22 cellular contexts compared by ENCODE assay signal in the genomic region with DNA sequence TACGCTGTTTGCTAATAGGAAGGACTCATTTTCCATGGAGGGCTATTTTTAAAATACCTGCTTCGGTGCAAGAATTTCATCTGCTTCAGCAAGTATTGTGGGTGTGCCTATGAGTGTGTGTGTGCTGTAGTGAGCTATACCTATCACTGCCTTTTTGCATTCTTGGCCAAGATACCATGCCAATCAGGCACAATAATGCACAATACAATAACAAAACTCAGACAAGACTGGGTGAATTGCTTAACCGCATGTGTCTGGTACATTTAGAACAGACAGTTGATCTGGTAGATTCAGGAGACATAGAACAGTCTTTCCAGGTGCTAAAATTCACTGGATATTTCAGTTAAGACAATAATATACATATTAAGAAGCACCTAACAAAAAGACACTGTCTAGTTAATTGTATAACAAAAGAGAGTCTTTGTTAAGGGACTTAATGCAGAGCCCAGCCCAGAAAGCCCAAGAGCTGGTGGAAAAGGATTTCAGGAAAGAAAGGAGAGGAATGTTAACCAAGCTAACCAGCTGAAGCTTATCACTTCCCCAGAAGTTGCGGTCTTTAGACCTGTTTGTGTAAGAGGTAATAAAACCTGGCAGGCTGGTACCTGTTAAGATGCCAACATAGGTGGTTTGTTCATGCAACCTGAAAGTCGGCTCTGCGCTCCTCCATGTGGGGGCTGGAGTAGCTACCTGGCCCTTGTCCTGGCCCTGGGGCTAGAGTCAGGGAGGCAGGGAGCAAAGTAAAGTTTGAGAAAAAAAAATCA.
DNase-seq lines count a peak whose midpoint lies in the region; ATAC-seq, FAIRE-seq and TF ChIP-seq lines count a peak whose summit lies in the region.
"Had no signal": no experiment of that assay in that cellular context is flagged by ENCODE, and none has a peak within 500 bp of the region (broad histone marks: within the 10 kb centered on the region; RNA-seq: fewer than 3 reads in every experiment).

No MANE protein-coding gene starts in this region.

- H3K27me3 ChIP-seq in body of pancreas, result no peaks in the 10 kb centered on the region
- no peaks in the 10 kb centered on the region for H3K27me3 ChIP-seq in small intestine (ENCODE audit: control insufficient read depth in 2 of 2, insufficient read depth in 2 of 2, low read length in 2 of 2)

- FAIRE-seq in small intestine (lab: Jason Lieb, UNC), result no peak
- FAIRE-seq: GM18507 had no signal

- no peak overlapping the region for H3K27ac Mint-ChIP-seq in CD14-positive monocyte
- H3K27ac Mint-ChIP-seq: activated T-helper 1 cell treated with anti-CD3 and anti-CD28 coated beads, Interleukin-12 subunit alpha, Interleukin-12 subunit beta, Interleukin-2, Interleukin-4 antibody, amounts not matched to agents 30 ng/mL and 10 ng/mL and 1 ng/mL, durations not matched to agents 14 hours and 24 hours and 36 hours; mesothelial cell of epicardium; nephron progenitor cell had no signal

- H3K36me3 ChIP-seq in body of pancreas (replicated peaks in 1 of 2; ENCODE audit: insufficient read depth in 1 of 2, low read depth in 2 of 2) (no peaks in the 10 kb centered on the region), small intestine (ENCODE audit: control insufficient read depth in 2 of 2, insufficient read depth in 2 of 2, low read length in 2 of 2) (no peaks in the 10 kb centered on the region)
- H3K36me3 ChIP-seq: thoracic aorta had no signal

- H3K9me3 ChIP-seq in body of pancreas (no peaks in the 10 kb centered on the region), small intestine (ENCODE audit: control insufficient read depth, low read depth) (no peaks in the 10 kb centered on the region)
- H3K9me3 ChIP-seq: SK-N-SH, thoracic aorta had no signal

- DNase-seq in LNCaP clone FGC (ENCODE audit: low read depth), result peak; percentile 59
- DNase-seq in body of pancreas, result peak in 2 of 4 donors; percentile 27 to 29
- DNase-seq in left lobe of liver (ENCODE audit: low spot score), result no peak
- DNase-seq in small intestine, result peak; percentile 73
- DNase-seq in substantia nigra (lab: John Stamatoyannopoulos, UW), result no peak
- DNase-seq in CD14-positive monocyte (ENCODE audit: low spot score), result no peak
- no peak for DNase-seq in coronary artery (ENCODE audit: low spot score)
- DNase-seq in GF-D8 (lab: John Stamatoyannopoulos, UW), result no peak
- DNase-seq: DND-41, kidney glomerular epithelial cell, NCI-H1105, NCI-H2107, NCI-H748 treated with DMSO at 0.1 percent for 48 hours, nephron progenitor cell, SK-N-SH, T-helper 9 cell had no signal

- H3K4me1 ChIP-seq in body of pancreas (peaks cover 16% of the 10 kb centered on the region), small intestine (ENCODE audit: control insufficient read depth in 2 of 2, insufficient read depth in 1 of 2, low read depth in 1 of 2, low read length in 1 of 2) (peaks cover 0 to 3% of the 10 kb centered on the region in 2 donors)

- H3K36me3 Mint-ChIP-seq in CD14-positive monocyte, result peaks cover 0 to 2% of the 10 kb centered on the region in 2 donors
- H3K36me3 Mint-ChIP-seq: activated naive CD8-positive, alpha-beta T cell; mesothelial cell of epicardium had no signal

- no peak overlapping the region for H3K4me3 Mint-ChIP-seq in CD14-positive monocyte
- H3K4me3 Mint-ChIP-seq: activated naive CD8-positive, alpha-beta T cell; activated T-helper 1 cell treated with anti-CD3 and anti-CD28 coated beads, Interleukin-12 subunit alpha, Interleukin-12 subunit beta, Interleukin-2, Interleukin-4 antibody, amounts not matched to agents 30 ng/mL and 10 ng/mL and 1 ng/mL, durations not matched to agents 14 hours and 24 hours and 36 hours; mesothelial cell of epicardium; nephron progenitor cell had no signal

- no peak overlapping the region for H3K27ac ChIP-seq in body of pancreas
- no peak overlapping the region for H3K27ac ChIP-seq in small intestine (ENCODE audit: low read depth in 1 of 2, low read length in 1 of 2)
- H3K27ac ChIP-seq in substantia nigra (ENCODE audit: low read depth, low read length, poor library complexity, severe bottlenecking), result no peak overlapping the region
- no peak overlapping the region for H3K27ac ChIP-seq in coronary artery
- H3K27ac ChIP-seq: thoracic aorta had no signal

- no peak for TF ChIP-seq POLR2A in body of pancreas (IDR thresholded peaks at IDR 0.05)

- TF ChIP-seq CTCF in LNCaP clone FGC (IDR thresholded peaks at IDR 0.05; ENCODE audit: control insufficient read depth, extremely low read depth, insufficient read depth), result no peak
- TF ChIP-seq CTCF in body of pancreas (IDR thresholded peaks at IDR 0.05), result no peak
- no peak for TF ChIP-seq CTCF in CD14-positive monocyte (IDR thresholded peaks at IDR 0.05)
- TF ChIP-seq CTCF in coronary artery (IDR thresholded peaks at IDR 0.05), result no peak

- WGBS in body of pancreas, 2 donors, result 33 to 37% methylated on average over 6 of the region's 6 CpGs
- WGBS in small intestine, 3 donors, result 25 to 55% (median 38%) methylated on average over 6 of the region's 6 CpGs

- intact Hi-C loops in body of pancreas (cut with DNase I), result no loop called here
- intact Hi-C loops in CD14-positive monocyte (cut with micrococcal nuclease), result no loop called here

- no peak overlapping the region for H3K4me3 ChIP-seq in LNCaP clone FGC (ENCODE audit: low read depth, low read length)
- H3K4me3 ChIP-seq in body of pancreas, result no peak overlapping the region
- H3K4me3 ChIP-seq in small intestine (ENCODE audit: low read depth in 1 of 2, low read length in 2 of 2), result no peak overlapping the region
- H3K4me3 ChIP-seq in coronary artery, result no peak overlapping the region
- H3K4me3 ChIP-seq: thoracic aorta had no signal

- ATAC-seq in body of pancreas, result peak; percentile 54
- peak; percentile 34 for ATAC-seq in left lobe of liver
- ATAC-seq: Panc1 had no signal

- H3K9me3 Mint-ChIP-seq in CD14-positive monocyte, result peaks cover 0 to 4% (median 3%) of the 10 kb centered on the region in 7 donors
- H3K9me3 Mint-ChIP-seq: activated T-helper 1 cell treated with anti-CD3 and anti-CD28 coated beads, Interleukin-12 subunit alpha, Interleukin-12 subunit beta, Interleukin-2, Interleukin-4 antibody, amounts not matched to agents 30 ng/mL and 10 ng/mL and 1 ng/mL, durations not matched to agents 14 hours and 24 hours and 36 hours; nephron progenitor cell had no signal

- H3K4me1 Mint-ChIP-seq in CD14-positive monocyte, result peaks cover 24% of the 10 kb centered on the region
- H3K4me1 Mint-ChIP-seq: nephron progenitor cell had no signal

- no peaks in the 10 kb centered on the region for H3K27me3 Mint-ChIP-seq in CD14-positive monocyte (ENCODE audit: low read depth in 3 of 3)
- H3K27me3 Mint-ChIP-seq: activated naive CD8-positive, alpha-beta T cell had no signal

Comparison
In these comparisons a context has a peak if more than half of its experiments do, and no peak if none do; other contexts are left out.
1. DNase-seq: peak in LNCaP clone FGC (single experiment) and small intestine (single experiment); none in left lobe of liver (single experiment), substantia nigra (0 of 49), CD14-positive monocyte (single experiment), coronary artery (single experiment) and GF-D8 (single experiment).